7 cellular contexts compared by ENCODE assay signal in the genomic region with DNA sequence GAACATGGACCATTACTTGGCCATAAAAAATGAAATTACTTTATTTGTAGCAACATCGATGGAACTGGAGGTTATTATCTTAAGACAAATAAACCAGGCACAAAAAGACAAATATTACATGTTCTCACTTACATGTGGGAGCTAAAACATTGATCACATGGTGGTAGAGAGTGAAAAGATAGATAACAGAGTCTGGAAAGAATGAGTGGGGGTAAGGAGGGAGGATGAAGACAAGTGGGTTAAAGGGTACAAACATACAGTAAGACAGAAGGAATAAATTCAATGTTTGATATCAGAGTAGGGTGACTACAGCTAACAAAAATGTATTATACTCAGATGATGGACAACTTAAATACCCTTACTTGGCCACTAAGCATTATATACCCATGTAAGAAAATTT.
"Had no signal": no experiment of that assay in that cellular context is flagged by ENCODE, and none has a peak within 500 bp of the region (broad histone marks: within the 10 kb centered on the region; RNA-seq: fewer than 3 reads in every experiment).

No MANE protein-coding gene starts in this region.

- H3K27me3 Mint-ChIP-seq: IgD-negative memory B cell had no signal

- ATAC-seq: HepG2 had no signal

- DNase-seq: IMR-90, KBM-7, KG1 had no signal

- H3K27ac ChIP-seq: HL-60 had no signal

- FAIRE-seq: HepG2, HTR-8/SVneo had no signal

- H3K27ac Mint-ChIP-seq: IgD-negative memory B cell had no signal
